In the genomic region with DNA sequence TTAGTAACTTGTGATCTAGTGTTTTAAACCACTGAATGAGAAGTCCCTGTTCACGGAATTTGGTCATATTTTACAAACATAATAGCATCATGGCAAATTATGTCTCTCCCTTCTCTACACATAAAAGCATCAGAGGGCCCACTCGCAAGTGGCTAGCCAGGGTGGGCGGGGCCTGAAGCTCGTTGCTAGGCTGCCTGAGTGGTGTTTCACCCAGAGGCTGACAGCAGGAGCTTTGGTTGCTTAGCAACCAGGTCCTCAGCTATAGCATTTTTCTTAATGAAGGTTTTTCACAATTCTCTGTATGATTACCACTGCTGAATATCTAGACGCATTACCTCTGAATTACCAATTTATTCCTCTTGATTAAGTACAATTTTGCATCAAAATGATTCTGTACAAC, we compare ENCODE assay signal across 8 cellular contexts.
A peak's percentile ranks its signal among the peaks of the same experiment; 100 is the strongest.
DNase-seq lines count a peak whose midpoint lies in the region; ATAC-seq lines count a peak whose summit lies in the region.

No MANE protein-coding gene starts in this region.

- DNase-seq in AG08395 (ENCODE audit: low spot score) (peak; percentile 53), RKO (ENCODE audit: low spot score) (peak; percentile 16), head of caudate nucleus (peak; percentile 36 to 89 (median 68)), NCI-H446 treated with DMSO at 0.1 percent for 48 hours (lab: John Stamatoyannopoulos, UW) (no peak)

- intact Hi-C loops in head of caudate nucleus (cut with DNase I): no loop called here

- ATAC-seq in HG03354 (IDR thresholded peaks at IDR 0.05; ENCODE audit: poor library complexity, severe bottlenecking, unreplicated experiment) (peak; percentile 70), HG02938 (IDR thresholded peaks at IDR 0.05; ENCODE audit: unreplicated experiment) (no peak), GM21390 (IDR thresholded peaks at IDR 0.05; ENCODE audit: unreplicated experiment) (no peak), HG03469 (IDR thresholded peaks at IDR 0.05; ENCODE audit: unreplicated experiment) (no peak)
